Comparison of ENCODE assay signal across 8 cellular contexts in the genomic region with DNA sequence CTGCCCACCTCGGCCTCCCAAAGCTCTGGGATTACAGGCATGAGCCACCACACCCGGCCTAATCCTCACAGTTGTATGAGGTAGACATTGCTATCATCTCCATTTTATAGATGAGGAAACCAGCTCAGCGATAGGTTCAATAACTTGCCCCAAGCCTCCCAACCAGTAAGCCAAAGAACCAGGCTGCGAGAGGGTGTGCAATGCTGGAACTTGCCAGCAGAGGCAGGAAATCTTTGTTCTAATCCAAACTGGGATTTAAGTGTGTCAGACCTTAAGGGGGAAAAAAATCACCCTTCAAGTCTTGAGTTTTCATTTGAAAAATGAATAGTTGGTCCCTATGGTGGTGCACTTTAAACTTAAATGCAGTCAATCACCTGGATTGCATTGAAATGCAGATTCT. TPM values are rescaled to one million over a fixed set of nuclear protein-coding genes. Genes with fewer than 3 reads are reported as not detected.
DNase-seq lines count a peak whose midpoint lies in the region; ATAC-seq and TF ChIP-seq lines count a peak whose summit lies in the region.

No MANE protein-coding gene starts in this region.

- H3K9me3 Mint-ChIP-seq in activated CD8-positive, alpha-beta memory T cell treated with anti-CD3 and anti-CD28 coated beads, Interleukin-2, amount 10 ng/mL, durations not matched to agents 7 days and 5 days (ENCODE audit: low read depth), result no peaks in the 10 kb centered on the region

- no peaks in the 10 kb centered on the region for H3K36me3 ChIP-seq in smooth muscle cell (ENCODE audit: low read depth)

- H3K36me3 Mint-ChIP-seq in activated CD8-positive, alpha-beta memory T cell treated with anti-CD3 and anti-CD28 coated beads, Interleukin-2, amount 10 ng/mL, durations not matched to agents 7 days and 5 days, result no peaks in the 10 kb centered on the region

- TF ChIP-seq CTCF in foreskin keratinocyte (conservative IDR thresholded peaks at IDR 0.05), result peak; percentile 65
- peak; percentile 51 for TF ChIP-seq CTCF in smooth muscle cell (IDR thresholded peaks at IDR 0.05; ENCODE audit: borderline replicate concordance, insufficient read depth, poor library complexity, severe bottlenecking)

- H3K27me3 ChIP-seq in foreskin keratinocyte (peaks cover 2% of the 10 kb centered on the region), smooth muscle cell (ENCODE audit: low read depth) (no peaks in the 10 kb centered on the region)

- H3K79me2 ChIP-seq in smooth muscle cell (ENCODE audit: low read depth), result no peaks in the 10 kb centered on the region

- WGBS in smooth muscle cell (ENCODE audit: low lambda C conversion rate), result 53% methylated on average over 4 of the region's 4 CpGs

- H3K4me1 Mint-ChIP-seq in activated CD8-positive, alpha-beta memory T cell treated with anti-CD3 and anti-CD28 coated beads, Interleukin-2, amount 10 ng/mL, durations not matched to agents 7 days and 5 days, result no peaks in the 10 kb centered on the region

- H3K27me3 Mint-ChIP-seq in activated CD8-positive, alpha-beta memory T cell treated with anti-CD3 and anti-CD28 coated beads, Interleukin-2, amount 10 ng/mL, durations not matched to agents 7 days and 5 days, result peaks cover 3% of the 10 kb centered on the region

- ATAC-seq in activated CD8-positive, alpha-beta memory T cell treated with anti-CD3 and anti-CD28 coated beads, Interleukin-2, amount 10 ng/mL, durations not matched to agents 7 days and 5 days, result peak; percentile 20
- ATAC-seq in foreskin keratinocyte (peak; percentile 72), HG02870 (IDR thresholded peaks at IDR 0.05; ENCODE audit: unreplicated experiment) (no peak), GM19351 (IDR thresholded peaks at IDR 0.05; ENCODE audit: unreplicated experiment) (no peak)

- no peaks in the 10 kb centered on the region for H3K9me3 ChIP-seq in smooth muscle cell (replicated peaks; ENCODE audit: low read depth)

- no peaks in the 10 kb centered on the region for H3K4me1 ChIP-seq in foreskin keratinocyte
- H3K4me1 ChIP-seq in smooth muscle cell (ENCODE audit: low read depth), result no peaks in the 10 kb centered on the region

- no peak overlapping the region for H2AFZ ChIP-seq in smooth muscle cell (ENCODE audit: low read depth)

- no peak for DNase-seq in activated CD8-positive, alpha-beta memory T cell treated with anti-CD3 and anti-CD28 coated beads, Interleukin-2, amount 10 ng/mL, durations not matched to agents 7 days and 5 days
- no peak for DNase-seq in activated CD8-positive, alpha-beta memory T cell treated with anti-CD3 and anti-CD28 coated beads, Interleukin-2, amount 50 U/mL, for 4 hours
- DNase-seq in SHP77 treated with DMSO at 0.1 percent for 48 hours (lab: John Stamatoyannopoulos, UW), result peak; percentile 22
- no peak for DNase-seq in foreskin keratinocyte
- DNase-seq in smooth muscle cell (lab: John Stamatoyannopoulos, UW; ENCODE audit: unreplicated experiment), result no peak
- no peak for DNase-seq in RPMI8226

- no peak overlapping the region for H3K4me3 Mint-ChIP-seq in activated CD8-positive, alpha-beta memory T cell treated with anti-CD3 and anti-CD28 coated beads, Interleukin-2, amount 10 ng/mL, durations not matched to agents 7 days and 5 days

- no peak overlapping the region for H3K9ac ChIP-seq in smooth muscle cell (ENCODE audit: low read depth)

- no peak overlapping the region for H3K4me2 ChIP-seq in smooth muscle cell

- no peaks in the 10 kb centered on the region for H3F3A ChIP-seq in smooth muscle cell (ENCODE audit: low read depth)

- H4K20me1 ChIP-seq in smooth muscle cell (ENCODE audit: low read depth), result no peaks in the 10 kb centered on the region

- H3K27ac ChIP-seq in foreskin keratinocyte, result no peak overlapping the region
- H3K27ac ChIP-seq in smooth muscle cell (ENCODE audit: low read depth), result no peak overlapping the region

- CTCF ChIA-PET in activated CD8-positive, alpha-beta memory T cell treated with anti-CD3 and anti-CD28 coated beads, Interleukin-2, amount 10 ng/mL, durations not matched to agents 7 days and 5 days (lab: Charles Lee), result interaction anchor here (1.0 to 2.9 kb wide), 24 partner anchors 7 to 487 kb away, joined by 3 to 23 read pairs (median 5); a partner anchor contains a TSS

- no peak overlapping the region for H3K27ac Mint-ChIP-seq in activated CD8-positive, alpha-beta memory T cell treated with anti-CD3 and anti-CD28 coated beads, Interleukin-2, amount 10 ng/mL, durations not matched to agents 7 days and 5 days

- H3K4me3 ChIP-seq in smooth muscle cell, result no peak overlapping the region

RNA-seq across cellular contexts. Expression of a gene that starts 20.1 kb away (rescaled TPM):
- total RNA-seq in activated CD8-positive, alpha-beta memory T cell treated with anti-CD3 and anti-CD28 coated beads, Interleukin-2, amount 10 ng/mL, durations not matched to agents 7 days and 5 days, result 10 to 100 TPM; 19.9 to 25.1 TPM
- 16.4 and 16.6 TPM in 2 replicates for total RNA-seq in foreskin keratinocyte
- polyA plus RNA-seq in foreskin keratinocyte, result 4.4 and 5.1 TPM in 2 replicates
- total RNA-seq in smooth muscle cell, result 22.7 and 28.5 TPM in 2 replicates
- 7.5 and 8.7 TPM in 2 replicates for polyA plus RNA-seq in smooth muscle cell

Comparison
In these comparisons a context has a peak if more than half of its experiments do, and no peak if none do; other contexts are left out.
1. ATAC-seq: peak in activated CD8-positive, alpha-beta memory T cell treated with anti-CD3 and anti-CD28 coated beads, Interleukin-2, amount 10 ng/mL, durations not matched to agents 7 days and 5 days (single experiment) and foreskin keratinocyte (single experiment); none in HG02870 (single experiment) and GM19351 (single experiment).